ENCODE assay signal across 11 cellular contexts in genomic region chr19:10877608-10878007, GRCh38. TPM values are rescaled to one million over a fixed set of nuclear protein-coding genes. Genes with fewer than 3 reads are reported as not detected.
DNase-seq lines count a peak whose midpoint lies in the region; ATAC-seq, FAIRE-seq and TF ChIP-seq lines count a peak whose summit lies in the region.
"Not testable (repeated sequence)": the region's sequence is repeated elsewhere in the genome, so short reads cannot be mapped to it uniquely, and the experiment has no call there.
"Had no signal": no experiment of that assay in that cellular context is flagged by ENCODE, and none has a peak within 500 bp of the region (broad histone marks: within the 10 kb centered on the region; RNA-seq: fewer than 3 reads in every experiment).

No MANE protein-coding gene starts in this region.

- not testable (repeated sequence) for H3K4me3 ChIP-seq in CD8-positive, alpha-beta T cell (ENCODE audit: low read depth, low read length); MM.1S (ENCODE audit: low read length); HepG2 (replicated peaks in 1 of 3; ENCODE audit: insufficient read depth in 1 of 3, low read depth in 2 of 3, low read length in 3 of 3); skeletal muscle tissue (ENCODE audit: low read length in 3 of 3); upper lobe of right lung

- not testable (repeated sequence) for H3K9me3 ChIP-seq in CD8-positive, alpha-beta T cell (ENCODE audit: low read length); MM.1S (replicated peaks; ENCODE audit: insufficient read depth, low read length); HepG2 (ENCODE audit: low read length); skeletal muscle tissue (ENCODE audit: control insufficient read depth in 3 of 3, low read length in 3 of 3); upper lobe of right lung

- H3K27ac Mint-ChIP-seq in CD8-positive, alpha-beta T cell: peak overlapping the region; percentile 6
- peak overlapping the region; percentile 84 for H3K27ac Mint-ChIP-seq in activated B cell treated with CpG ODN at 0.5 μM for 24 hours
- H3K27ac Mint-ChIP-seq in activated naive CD4-positive, alpha-beta T cell treated with anti-CD3 and anti-CD28 coated beads for 36 hours: peak overlapping the region; percentile 76
- peak overlapping the region; percentile 31 to 41 for H3K27ac Mint-ChIP-seq in effector memory CD8-positive, alpha-beta T cell

- H4K20me1 ChIP-seq in MM.1S (ENCODE audit: insufficient read depth, low read length); HepG2 (ENCODE audit: insufficient read depth, low read length): not testable (repeated sequence)

- not testable (repeated sequence) for ATAC-seq in CD8-positive, alpha-beta T cell; activated B cell treated with CpG ODN at 0.5 μM for 24 hours (ENCODE audit: low read depth); effector memory CD8-positive, alpha-beta T cell (replicated peaks); HepG2; upper lobe of right lung

- not testable (repeated sequence) for H3K27me3 Mint-ChIP-seq in CD8-positive, alpha-beta T cell (ENCODE audit: low read depth); activated B cell treated with CpG ODN at 0.5 μM for 24 hours; activated naive CD4-positive, alpha-beta T cell treated with anti-CD3 and anti-CD28 coated beads for 36 hours (ENCODE audit: low read depth); effector memory CD8-positive, alpha-beta T cell

- intact Hi-C loops in CD8-positive, alpha-beta T cell (cut with DNase I, micrococcal nuclease): loop anchor here in 1 of 2 experiments (10.0 kb wide), 1 partner anchor 627 kb away; the partner anchor contains the start of gene ZNF653
- intact Hi-C loops in activated B cell treated with CpG ODN at 0.5 μM for 24 hours (cut with micrococcal nuclease) (loop anchor here (1.0 to 10.0 kb wide), 4 partner anchors 51 to 773 kb away; partner anchors contain the start of genes ANGPTL6, CDKN2D, KRI1 and ODAD3), HepG2 (cut with micrococcal nuclease; ENCODE audit: unreplicated experiment) (loop anchor here (10.0 kb wide), 1 partner anchor 47 kb away; the partner anchor contains the start of genes TIMM29 and YIPF2)
- intact Hi-C loops in activated naive CD4-positive, alpha-beta T cell treated with anti-CD3 and anti-CD28 coated beads for 36 hours (cut with micrococcal nuclease); upper lobe of right lung (cut with DNase I): not testable (repeated sequence)

- FAIRE-seq in HepG2 (lab: Jason Lieb, UNC): not testable (repeated sequence)

- not testable (repeated sequence) for H2AFZ ChIP-seq in MM.1S (ENCODE audit: low read length); HepG2 (ENCODE audit: low read length)

- H3K27me3 ChIP-seq in CD8-positive, alpha-beta T cell (ENCODE audit: insufficient read depth, low read length); MM.1S (replicated peaks; ENCODE audit: insufficient read depth, low read length); HepG2 (ENCODE audit: control insufficient read depth in 1 of 2, insufficient read depth in 2 of 2, low read length in 2 of 2); skeletal muscle tissue (ENCODE audit: control insufficient read depth in 3 of 3, insufficient read depth in 3 of 3, low read length in 3 of 3); upper lobe of right lung: not testable (repeated sequence)

- H3K4me1 Mint-ChIP-seq in CD8-positive, alpha-beta T cell (ENCODE audit: low read depth): peaks cover 36% of the 10 kb centered on the region
- H3K4me1 Mint-ChIP-seq in activated B cell treated with CpG ODN at 0.5 μM for 24 hours: peaks cover 45% of the 10 kb centered on the region
- peaks cover 49% of the 10 kb centered on the region for H3K4me1 Mint-ChIP-seq in activated naive CD4-positive, alpha-beta T cell treated with anti-CD3 and anti-CD28 coated beads for 36 hours (ENCODE audit: low read depth)
- H3K4me1 Mint-ChIP-seq in effector memory CD8-positive, alpha-beta T cell (ENCODE audit: low read depth in 2 of 2): peaks cover 19 to 22% of the 10 kb centered on the region in 2 donors

- not testable (repeated sequence) for H3K27ac ChIP-seq in CD8-positive, alpha-beta T cell (ENCODE audit: low read depth, low read length)
- peak overlapping the region; percentile 80; the same call in 1 of the 2 replicates for H3K27ac ChIP-seq in MM.1S (ENCODE audit: low read length)
- peak overlapping the region; percentile 70 for H3K27ac ChIP-seq in HepG2 (ENCODE audit: extremely low read length, insufficient read depth, low read length)
- H3K27ac ChIP-seq in skeletal muscle tissue (ENCODE audit: low read depth, low read length): peak overlapping the region; percentile 90
- peak overlapping the region; percentile 7 for H3K27ac ChIP-seq in upper lobe of right lung

- not testable (repeated sequence) for H3K4me3 Mint-ChIP-seq in CD8-positive, alpha-beta T cell; activated naive CD4-positive, alpha-beta T cell treated with anti-CD3 and anti-CD28 coated beads for 36 hours; effector memory CD8-positive, alpha-beta T cell
- H3K4me3 Mint-ChIP-seq in activated B cell treated with CpG ODN at 0.5 μM for 24 hours: peak overlapping the region; percentile 55

- peaks cover 89% of the 10 kb centered on the region for H3K79me2 ChIP-seq in MM.1S (ENCODE audit: low read length)
- peaks cover 82% of the 10 kb centered on the region for H3K79me2 ChIP-seq in HepG2 (ENCODE audit: insufficient read depth, low read length)

- H3F3A ChIP-seq in MM.1S (ENCODE audit: insufficient read depth, low read length): peaks cover 14% of the 10 kb centered on the region

- H3K9me2 ChIP-seq in MM.1S (replicated peaks; ENCODE audit: insufficient read depth, low read length): not testable (repeated sequence)

- H3K9ac ChIP-seq in MM.1S (ENCODE audit: low read length) (peak overlapping the region; percentile 72), skeletal muscle tissue (ENCODE audit: low read depth in 1 of 3, low read length in 3 of 3) (peak overlapping the region in 1 of 3 donors; percentile 35)
- not testable (repeated sequence) for H3K9ac ChIP-seq in HepG2 (ENCODE audit: insufficient read depth, low read depth, low read length)

- DNase-seq in CD8-positive, alpha-beta T cell; MM.1S; activated B cell treated with CpG ODN at 0.5 μM for 24 hours; activated naive CD4-positive, alpha-beta T cell treated with anti-CD3 and anti-CD28 coated beads for 36 hours; effector memory CD8-positive, alpha-beta T cell; HepG2 (ENCODE audit: low spot score); upper lobe of right lung: not testable (repeated sequence)

- WGBS in HepG2 (ENCODE audit: low lambda C conversion rate): 90% methylated on average over 9 of the region's 9 CpGs

- H3K9me3 Mint-ChIP-seq in CD8-positive, alpha-beta T cell; activated B cell treated with CpG ODN at 0.5 μM for 24 hours; activated naive CD4-positive, alpha-beta T cell treated with anti-CD3 and anti-CD28 coated beads for 36 hours; effector memory CD8-positive, alpha-beta T cell: not testable (repeated sequence)

- TF ChIP-seq CTCF in CD8-positive, alpha-beta T cell (IDR thresholded peaks at IDR 0.05); MM.1S (IDR thresholded peaks at IDR 0.05; ENCODE audit: low read length); activated B cell treated with CpG ODN at 0.5 μM for 24 hours (IDR thresholded peaks at IDR 0.05); HepG2 (CRISPR knock-in tag; IDR thresholded peaks at IDR 0.05); upper lobe of right lung (IDR thresholded peaks at IDR 0.05): not testable (repeated sequence)

- peaks cover 11% of the 10 kb centered on the region for H3K4me1 ChIP-seq in CD8-positive, alpha-beta T cell (ENCODE audit: insufficient read depth, low read length)
- H3K4me1 ChIP-seq in MM.1S (ENCODE audit: low read length): peaks cover 25% of the 10 kb centered on the region
- H3K4me1 ChIP-seq in HepG2 (ENCODE audit: insufficient read depth, low read length): peaks cover 87% of the 10 kb centered on the region
- peaks cover 65 to 80% (median 79%) of the 10 kb centered on the region in 3 donors for H3K4me1 ChIP-seq in skeletal muscle tissue (ENCODE audit: control insufficient read depth in 3 of 3, insufficient read depth in 3 of 3, low read length in 3 of 3)
- H3K4me1 ChIP-seq in upper lobe of right lung: peaks cover 24% of the 10 kb centered on the region

- H3K36me3 Mint-ChIP-seq in CD8-positive, alpha-beta T cell; activated B cell treated with CpG ODN at 0.5 μM for 24 hours (ENCODE audit: low read depth); activated naive CD4-positive, alpha-beta T cell treated with anti-CD3 and anti-CD28 coated beads for 36 hours (ENCODE audit: low read depth); effector memory CD8-positive, alpha-beta T cell (ENCODE audit: insufficient read depth): not testable (repeated sequence)

- TF ChIP-seq POLR2A in HepG2 (IDR thresholded peaks at IDR 0.05; ENCODE audit: insufficient read depth in 1 of 2, low read depth in 2 of 2, low read length in 2 of 2): not testable (repeated sequence)

- H3K4me2 ChIP-seq in MM.1S (ENCODE audit: low read depth, low read length): peak overlapping the region; percentile 82; the same call in 1 of the 2 replicates
- H3K4me2 ChIP-seq in HepG2 (ENCODE audit: low read depth, low read length): not testable (repeated sequence)

- not testable (repeated sequence) for TF ChIP-seq RAD21 in HepG2 (CRISPR knock-in tag; IDR thresholded peaks at IDR 0.05)

- not testable (repeated sequence) for BruUV-seq in HepG2 (replicated peaks; lab: Mats Ljungman, UMichigan)

- CTCF ChIA-PET in CD8-positive, alpha-beta T cell (lab: Charles Lee): interaction anchor here (2.5 kb wide), 1 partner anchor 12 kb away, joined by 14 read pairs; no protein-coding TSS in a partner anchor
- CTCF ChIA-PET in activated B cell treated with CpG ODN at 0.5 μM for 24 hours (lab: Charles Lee); HepG2 (lab: Yijun Ruan, JAX; ENCODE audit: low intra/inter-chr PET ratio, low total read pairs): not testable (repeated sequence)
- CTCF ChIA-PET in activated naive CD4-positive, alpha-beta T cell treated with anti-CD3 and anti-CD28 coated beads for 36 hours (lab: Charles Lee): interaction anchor here (0.6 to 2.2 kb wide), 6 partner anchors 11 to 167 kb away, joined by 3 to 10 read pairs (median 3); no protein-coding TSS in a partner anchor

- not testable (repeated sequence) for TF ChIP-seq EP300 in HepG2 (IDR thresholded peaks at IDR 0.05; ENCODE audit: low read depth in 2 of 2, low read length in 2 of 2); HepG2 (CRISPR knock-in tag; IDR thresholded peaks at IDR 0.05; ENCODE audit: borderline replicate concordance)

- POLR2A ChIA-PET in CD8-positive, alpha-beta T cell (lab: Charles Lee): not testable (repeated sequence)
- POLR2A ChIA-PET in activated B cell treated with CpG ODN at 0.5 μM for 24 hours (lab: Charles Lee): interaction anchor here (1.0 to 1.2 kb wide), 2 partner anchors 42 to 146 kb away, joined by 3 to 7 read pairs; partner anchors contain the start of gene TMED1
- POLR2A ChIA-PET in HepG2 (lab: Yijun Ruan, JAX): interaction anchor here (1.2 kb wide), 1 partner anchor 42 kb away, joined by 5 read pairs; the partner anchor contains the start of gene TMED1

- in situ Hi-C loops in HepG2 (cut with HindIII; ENCODE audit: extremely low pct_ligation_motif_present, low pct_unique_long_range_greater_than_20kb): not testable (repeated sequence)

- not testable (repeated sequence) for H3K36me3 ChIP-seq in CD8-positive, alpha-beta T cell (ENCODE audit: insufficient read depth, low read length); MM.1S (replicated peaks; ENCODE audit: insufficient read depth, low read length); HepG2 (replicated peaks in 1 of 2; ENCODE audit: control insufficient read depth in 1 of 2, insufficient read depth in 2 of 2, low read length in 2 of 2); skeletal muscle tissue (ENCODE audit: control insufficient read depth in 3 of 3, insufficient read depth in 3 of 3, low read length in 3 of 3); upper lobe of right lung

RNA-seq across cellular contexts. Expression of gene CARM1, which starts 6.3 kb away (rescaled TPM):
- 10 to 100 TPM; 18.1 to 21.3 TPM for total RNA-seq in CD8-positive, alpha-beta T cell
- total RNA-seq in activated B cell treated with CpG ODN at 0.5 μM for 24 hours (32.3 and 39.1 TPM in 2 replicates), HepG2 (2016; rRNA removed; fragmentation: Illumina TruSeq; extraction: Trizol) (21.9 and 27.6 TPM in 2 replicates), skeletal muscle tissue (19.8 TPM), upper lobe of right lung (25.5 TPM)
- total RNA-seq in activated naive CD4-positive, alpha-beta T cell treated with anti-CD3 and anti-CD28 coated beads for 36 hours: 10 to 100 TPM; 88.4 to 89.3 TPM
- total RNA-seq in HepG2 (2016; cell fraction: cytosol; rRNA removed; fragmentation: Illumina TruSeq; extraction: Trizol; ENCODE audit: low read depth): 8.8 and 9.4 TPM in 2 replicates
- total RNA-seq in HepG2 (2016; cell fraction: insoluble cytoplasmic fraction; rRNA removed; fragmentation: Illumina TruSeq; extraction: Trizol): 18.6 and 27.9 TPM in 2 replicates
- total RNA-seq in HepG2 (2016; cell fraction: membrane; rRNA removed; fragmentation: Illumina TruSeq; extraction: Trizol): 21.1 and 24.7 TPM in 2 replicates
- total RNA-seq in HepG2 (2016; cell fraction: nucleus; rRNA removed; fragmentation: Illumina TruSeq; extraction: Trizol): 16.8 and 18.1 TPM in 2 replicates
- 53.0 and 55.8 TPM in 2 replicates for polyA plus RNA-seq in HepG2 (2011; rRNA removed)
- polyA plus RNA-seq in HepG2 (2011; cell fraction: cytosol; rRNA removed): 27.6 and 51.7 TPM in 2 replicates
- 83.1 and 120 TPM in 2 replicates for polyA plus RNA-seq in HepG2 (2011; cell fraction: nucleus; rRNA removed)
- 33.4 and 44.2 TPM in 2 replicates for polyA plus RNA-seq in HepG2 (2012)
- 12.8 and 12.9 TPM in 2 replicates for polyA plus RNA-seq in HepG2 (2016; cell fraction: cytosol; fragmentation: Illumina TruSeq; extraction: Trizol; ENCODE audit: low read depth)
- 41.9 and 59.7 TPM in 2 replicates for polyA plus RNA-seq in HepG2 (2016; cell fraction: insoluble cytoplasmic fraction; fragmentation: Illumina TruSeq; extraction: Trizol; ENCODE audit: low read depth)
- 29.0 and 31.4 TPM in 2 replicates for polyA plus RNA-seq in HepG2 (2016; cell fraction: membrane; fragmentation: Illumina TruSeq; extraction: Trizol; ENCODE audit: low read depth)
- polyA plus RNA-seq in HepG2 (2016; cell fraction: nucleus; fragmentation: Illumina TruSeq; extraction: Trizol; ENCODE audit: insufficient read depth, low read depth): 54.5 and 65.3 TPM in 2 replicates
- polyA minus RNA-seq in HepG2 (2011; rRNA and poly(A)+ RNA removed; ENCODE audit: low replicate concordance): 34.3 and 76.6 TPM in 2 replicates
- polyA minus RNA-seq in HepG2 (2011; cell fraction: cytosol; rRNA and poly(A)+ RNA removed): 18.8 and 19.0 TPM in 2 replicates
- 16.2 and 20.0 TPM in 2 replicates for polyA minus RNA-seq in HepG2 (2011; cell fraction: nucleus; rRNA and poly(A)+ RNA removed)

RNA-seq across cellular contexts. Expression of gene C19orf38, which starts 29.4 kb away (rescaled TPM):
- not detected for total RNA-seq in CD8-positive, alpha-beta T cell
- 0.62 and 1.0 TPM in 2 replicates for total RNA-seq in activated B cell treated with CpG ODN at 0.5 μM for 24 hours
- total RNA-seq in activated naive CD4-positive, alpha-beta T cell treated with anti-CD3 and anti-CD28 coated beads for 36 hours: 1 to 10 TPM; 4.4 to 4.8 TPM
- total RNA-seq in HepG2 (2016; rRNA removed; fragmentation: Illumina TruSeq; extraction: Trizol): not detected in 2 replicates
- total RNA-seq in HepG2 (2016; cell fraction: cytosol; rRNA removed; fragmentation: Illumina TruSeq; extraction: Trizol; ENCODE audit: low read depth): not detected in 2 replicates
- total RNA-seq in HepG2 (2016; cell fraction: insoluble cytoplasmic fraction; rRNA removed; fragmentation: Illumina TruSeq; extraction: Trizol): not detected in 2 replicates
- 0.37 TPM in 1 of 2 replicates, not detected in the other for total RNA-seq in HepG2 (2016; cell fraction: membrane; rRNA removed; fragmentation: Illumina TruSeq; extraction: Trizol)
- not detected in 2 replicates for total RNA-seq in HepG2 (2016; cell fraction: nucleus; rRNA removed; fragmentation: Illumina TruSeq; extraction: Trizol)
- polyA plus RNA-seq in HepG2 (2011; rRNA removed): 0.10 and 0.11 TPM in 2 replicates
- 0.09 TPM in 1 of 2 replicates, not detected in the other for polyA plus RNA-seq in HepG2 (2011; cell fraction: cytosol; rRNA removed)
- polyA plus RNA-seq in HepG2 (2011; cell fraction: nucleus; rRNA removed): not detected in 2 replicates
- polyA plus RNA-seq in HepG2 (2012): 0.12 TPM in 1 of 2 replicates, not detected in the other
- polyA plus RNA-seq in HepG2 (2016; cell fraction: cytosol; fragmentation: Illumina TruSeq; extraction: Trizol; ENCODE audit: low read depth): not detected in 2 replicates
- polyA plus RNA-seq in HepG2 (2016; cell fraction: insoluble cytoplasmic fraction; fragmentation: Illumina TruSeq; extraction: Trizol; ENCODE audit: low read depth): not detected in 2 replicates
- 0.14 TPM in 1 of 2 replicates, not detected in the other for polyA plus RNA-seq in HepG2 (2016; cell fraction: membrane; fragmentation: Illumina TruSeq; extraction: Trizol; ENCODE audit: low read depth)
- not detected in 2 replicates for polyA plus RNA-seq in HepG2 (2016; cell fraction: nucleus; fragmentation: Illumina TruSeq; extraction: Trizol; ENCODE audit: insufficient read depth, low read depth)
- polyA minus RNA-seq in HepG2 (2011; rRNA and poly(A)+ RNA removed; ENCODE audit: low replicate concordance): 0.49 TPM in 1 of 2 replicates, not detected in the other
- polyA minus RNA-seq in HepG2 (2011; cell fraction: cytosol; rRNA and poly(A)+ RNA removed): not detected in 2 replicates
- polyA minus RNA-seq in HepG2 (2011; cell fraction: nucleus; rRNA and poly(A)+ RNA removed): not detected in 2 replicates
- 4.2 TPM for total RNA-seq in skeletal muscle tissue
- total RNA-seq in upper lobe of right lung: 7.4 TPM
- total RNA-seq: H4, pulmonary artery endothelial cell had no signal
- polyA plus RNA-seq: CD8-positive, alpha-beta memory T cell had no signal

RNA-seq across cellular contexts. Expression of gene TMED1, which starts 41.6 kb away (rescaled TPM):
- total RNA-seq in CD8-positive, alpha-beta T cell: 10 to 100 TPM in 1 of 2 experiments, 1 to 10 TPM in 1; 8.2 to 13.5 TPM
- total RNA-seq in activated B cell treated with CpG ODN at 0.5 μM for 24 hours: 11.9 and 15.7 TPM in 2 replicates
- 10 to 100 TPM; 15.3 to 16.7 TPM for total RNA-seq in activated naive CD4-positive, alpha-beta T cell treated with anti-CD3 and anti-CD28 coated beads for 36 hours
- total RNA-seq in HepG2 (2016; rRNA removed; fragmentation: Illumina TruSeq; extraction: Trizol): 26.4 and 51.8 TPM in 2 replicates
- 16.7 and 20.2 TPM in 2 replicates for total RNA-seq in HepG2 (2016; cell fraction: cytosol; rRNA removed; fragmentation: Illumina TruSeq; extraction: Trizol; ENCODE audit: low read depth)
- 27.5 and 55.8 TPM in 2 replicates for total RNA-seq in HepG2 (2016; cell fraction: insoluble cytoplasmic fraction; rRNA removed; fragmentation: Illumina TruSeq; extraction: Trizol)
- total RNA-seq in HepG2 (2016; cell fraction: membrane; rRNA removed; fragmentation: Illumina TruSeq; extraction: Trizol): 28.1 and 29.2 TPM in 2 replicates
- total RNA-seq in HepG2 (2016; cell fraction: nucleus; rRNA removed; fragmentation: Illumina TruSeq; extraction: Trizol): 33.0 and 36.4 TPM in 2 replicates
- 48.3 and 59.9 TPM in 2 replicates for polyA plus RNA-seq in HepG2 (2011; rRNA removed)
- polyA plus RNA-seq in HepG2 (2011; cell fraction: cytosol; rRNA removed): 79.8 and 90.0 TPM in 2 replicates
- polyA plus RNA-seq in HepG2 (2011; cell fraction: nucleus; rRNA removed): 24.7 and 26.9 TPM in 2 replicates
- 25.8 and 36.4 TPM in 2 replicates for polyA plus RNA-seq in HepG2 (2012)
- polyA plus RNA-seq in HepG2 (2016; cell fraction: cytosol; fragmentation: Illumina TruSeq; extraction: Trizol; ENCODE audit: low read depth): 15.9 and 17.5 TPM in 2 replicates
- 22.0 and 23.3 TPM in 2 replicates for polyA plus RNA-seq in HepG2 (2016; cell fraction: insoluble cytoplasmic fraction; fragmentation: Illumina TruSeq; extraction: Trizol; ENCODE audit: low read depth)
- polyA plus RNA-seq in HepG2 (2016; cell fraction: membrane; fragmentation: Illumina TruSeq; extraction: Trizol; ENCODE audit: low read depth): 17.1 and 19.3 TPM in 2 replicates
- 53.0 and 55.2 TPM in 2 replicates for polyA plus RNA-seq in HepG2 (2016; cell fraction: nucleus; fragmentation: Illumina TruSeq; extraction: Trizol; ENCODE audit: insufficient read depth, low read depth)
- polyA minus RNA-seq in HepG2 (2011; rRNA and poly(A)+ RNA removed; ENCODE audit: low replicate concordance): 28.9 and 40.3 TPM in 2 replicates
- 17.3 and 19.4 TPM in 2 replicates for polyA minus RNA-seq in HepG2 (2011; cell fraction: cytosol; rRNA and poly(A)+ RNA removed)
- polyA minus RNA-seq in HepG2 (2011; cell fraction: nucleus; rRNA and poly(A)+ RNA removed): 7.7 and 10.1 TPM in 2 replicates
- total RNA-seq in skeletal muscle tissue: 39.7 TPM
- total RNA-seq in upper lobe of right lung: 25.3 TPM

RNA-seq across cellular contexts. Expression of gene YIPF2, which starts 50.8 kb away (rescaled TPM):
- 10 to 100 TPM; 25.9 to 27.6 TPM for total RNA-seq in CD8-positive, alpha-beta T cell
- 23.0 and 23.9 TPM in 2 replicates for total RNA-seq in activated B cell treated with CpG ODN at 0.5 μM for 24 hours
- 10 to 100 TPM; 22.7 to 25.4 TPM for total RNA-seq in activated naive CD4-positive, alpha-beta T cell treated with anti-CD3 and anti-CD28 coated beads for 36 hours
- total RNA-seq in HepG2 (2016; rRNA removed; fragmentation: Illumina TruSeq; extraction: Trizol): 22.7 and 37.3 TPM in 2 replicates
- total RNA-seq in HepG2 (2016; cell fraction: cytosol; rRNA removed; fragmentation: Illumina TruSeq; extraction: Trizol; ENCODE audit: low read depth): 17.0 and 24.9 TPM in 2 replicates
- total RNA-seq in HepG2 (2016; cell fraction: insoluble cytoplasmic fraction; rRNA removed; fragmentation: Illumina TruSeq; extraction: Trizol): 18.1 and 40.3 TPM in 2 replicates
- total RNA-seq in HepG2 (2016; cell fraction: membrane; rRNA removed; fragmentation: Illumina TruSeq; extraction: Trizol): 33.8 and 40.6 TPM in 2 replicates
- 29.4 and 31.8 TPM in 2 replicates for total RNA-seq in HepG2 (2016; cell fraction: nucleus; rRNA removed; fragmentation: Illumina TruSeq; extraction: Trizol)
- 53.2 and 59.7 TPM in 2 replicates for polyA plus RNA-seq in HepG2 (2011; rRNA removed)
- 46.3 and 77.8 TPM in 2 replicates for polyA plus RNA-seq in HepG2 (2011; cell fraction: cytosol; rRNA removed)
- 119 and 138 TPM in 2 replicates for polyA plus RNA-seq in HepG2 (2011; cell fraction: nucleus; rRNA removed)
- polyA plus RNA-seq in HepG2 (2012): 23.3 and 34.0 TPM in 2 replicates
- polyA plus RNA-seq in HepG2 (2016; cell fraction: cytosol; fragmentation: Illumina TruSeq; extraction: Trizol; ENCODE audit: low read depth): 20.2 and 27.8 TPM in 2 replicates
- 19.3 and 20.0 TPM in 2 replicates for polyA plus RNA-seq in HepG2 (2016; cell fraction: insoluble cytoplasmic fraction; fragmentation: Illumina TruSeq; extraction: Trizol; ENCODE audit: low read depth)
- 25.6 and 30.0 TPM in 2 replicates for polyA plus RNA-seq in HepG2 (2016; cell fraction: membrane; fragmentation: Illumina TruSeq; extraction: Trizol; ENCODE audit: low read depth)
- 55.7 and 57.0 TPM in 2 replicates for polyA plus RNA-seq in HepG2 (2016; cell fraction: nucleus; fragmentation: Illumina TruSeq; extraction: Trizol; ENCODE audit: insufficient read depth, low read depth)
- 50.6 and 120 TPM in 2 replicates for polyA minus RNA-seq in HepG2 (2011; rRNA and poly(A)+ RNA removed; ENCODE audit: low replicate concordance)
- polyA minus RNA-seq in HepG2 (2011; cell fraction: cytosol; rRNA and poly(A)+ RNA removed): 34.1 and 39.4 TPM in 2 replicates
- 26.1 and 28.1 TPM in 2 replicates for polyA minus RNA-seq in HepG2 (2011; cell fraction: nucleus; rRNA and poly(A)+ RNA removed)
- total RNA-seq in skeletal muscle tissue: 30.3 TPM
- total RNA-seq in upper lobe of right lung: 51.3 TPM

RNA-seq across cellular contexts. Expression of gene TIMM29, which starts 51.0 kb away (rescaled TPM):
- total RNA-seq in CD8-positive, alpha-beta T cell: 10 to 100 TPM; 27.9 TPM
- 16.6 and 19.5 TPM in 2 replicates for total RNA-seq in activated B cell treated with CpG ODN at 0.5 μM for 24 hours
- total RNA-seq in activated naive CD4-positive, alpha-beta T cell treated with anti-CD3 and anti-CD28 coated beads for 36 hours: 10 to 100 TPM; 11.0 to 12.7 TPM
- 25.6 and 33.8 TPM in 2 replicates for total RNA-seq in HepG2 (2016; rRNA removed; fragmentation: Illumina TruSeq; extraction: Trizol)
- 5.7 and 6.8 TPM in 2 replicates for total RNA-seq in HepG2 (2016; cell fraction: cytosol; rRNA removed; fragmentation: Illumina TruSeq; extraction: Trizol; ENCODE audit: low read depth)
- 21.9 and 35.0 TPM in 2 replicates for total RNA-seq in HepG2 (2016; cell fraction: insoluble cytoplasmic fraction; rRNA removed; fragmentation: Illumina TruSeq; extraction: Trizol)
- 17.3 and 19.4 TPM in 2 replicates for total RNA-seq in HepG2 (2016; cell fraction: membrane; rRNA removed; fragmentation: Illumina TruSeq; extraction: Trizol)
- total RNA-seq in HepG2 (2016; cell fraction: nucleus; rRNA removed; fragmentation: Illumina TruSeq; extraction: Trizol): 14.3 and 19.7 TPM in 2 replicates
- polyA plus RNA-seq in HepG2 (2011; rRNA removed): 7.0 and 7.1 TPM in 2 replicates
- 6.4 and 7.7 TPM in 2 replicates for polyA plus RNA-seq in HepG2 (2011; cell fraction: cytosol; rRNA removed)
- 6.8 and 6.9 TPM in 2 replicates for polyA plus RNA-seq in HepG2 (2011; cell fraction: nucleus; rRNA removed)
- 11.2 and 12.5 TPM in 2 replicates for polyA plus RNA-seq in HepG2 (2012)
- polyA plus RNA-seq in HepG2 (2016; cell fraction: cytosol; fragmentation: Illumina TruSeq; extraction: Trizol; ENCODE audit: low read depth): 4.1 and 4.4 TPM in 2 replicates
- 17.0 and 19.4 TPM in 2 replicates for polyA plus RNA-seq in HepG2 (2016; cell fraction: insoluble cytoplasmic fraction; fragmentation: Illumina TruSeq; extraction: Trizol; ENCODE audit: low read depth)
- polyA plus RNA-seq in HepG2 (2016; cell fraction: membrane; fragmentation: Illumina TruSeq; extraction: Trizol; ENCODE audit: low read depth): 9.5 and 10.3 TPM in 2 replicates
- 18.8 and 25.6 TPM in 2 replicates for polyA plus RNA-seq in HepG2 (2016; cell fraction: nucleus; fragmentation: Illumina TruSeq; extraction: Trizol; ENCODE audit: insufficient read depth, low read depth)
- polyA minus RNA-seq in HepG2 (2011; rRNA and poly(A)+ RNA removed; ENCODE audit: low replicate concordance): 7.1 and 11.2 TPM in 2 replicates
- 7.9 and 8.4 TPM in 2 replicates for polyA minus RNA-seq in HepG2 (2011; cell fraction: cytosol; rRNA and poly(A)+ RNA removed)
- polyA minus RNA-seq in HepG2 (2011; cell fraction: nucleus; rRNA and poly(A)+ RNA removed): 5.7 and 5.8 TPM in 2 replicates
- 25.6 TPM for total RNA-seq in skeletal muscle tissue
- total RNA-seq in upper lobe of right lung: 17.7 TPM

Comparison
In these comparisons a context has a peak if more than half of its experiments do, and no peak if none do; other contexts are left out.
1. H3K27ac Mint-ChIP-seq: peak in every context shown above with its lines; median percentile 84 in activated B cell treated with CpG ODN at 0.5 μM for 24 hours; 76 in activated naive CD4-positive, alpha-beta T cell treated with anti-CD3 and anti-CD28 coated beads for 36 hours; 36 in effector memory CD8-positive, alpha-beta T cell; 6 in CD8-positive, alpha-beta T cell.